ENCODE assay signal across 8 cellular contexts in genomic region chr18:69469444-69469919, GRCh38.
DNase-seq lines count a peak whose midpoint lies in the region; ATAC-seq and TF ChIP-seq lines count a peak whose summit lies in the region.

No MANE protein-coding gene starts in this region.

- peak; percentile 67 for TF ChIP-seq CTCF in LNCAP (IDR thresholded peaks at IDR 0.05)

- H3K36me3 Mint-ChIP-seq in natural killer cell treated with Interleukin-12 subunit alpha and Interleukin-12 subunit beta and Interleukin-15 and Interleukin-18, amount 100 ng/mL, for 72 hours: no peaks in the 10 kb centered on the region

- DNase-seq in activated CD8-positive, alpha-beta memory T cell treated with anti-CD3 and anti-CD28 coated beads, Interleukin-2, amount 50 U/mL, for 24 hours (ENCODE audit: extremely low read depth): peak; percentile 13
- DNase-seq in natural killer cell treated with Interleukin-12 subunit alpha and Interleukin-12 subunit beta and Interleukin-15 and Interleukin-18, amount 100 ng/mL, for 72 hours (ENCODE audit: low spot score): no peak
- DNase-seq in NCI-H187 (lab: John Stamatoyannopoulos, UW) (no peak), RPMI8226 (no peak)

- H3K4me1 Mint-ChIP-seq in natural killer cell treated with Interleukin-12 subunit alpha and Interleukin-12 subunit beta and Interleukin-15 and Interleukin-18, amount 100 ng/mL, for 72 hours (ENCODE audit: low read depth in 2 of 2): no peaks in the 10 kb centered on the region

- no peaks in the 10 kb centered on the region for H3K9me3 Mint-ChIP-seq in natural killer cell treated with Interleukin-12 subunit alpha and Interleukin-12 subunit beta and Interleukin-15 and Interleukin-18, amount 100 ng/mL, for 72 hours

- no peak overlapping the region for H3K4me3 Mint-ChIP-seq in natural killer cell treated with Interleukin-12 subunit alpha and Interleukin-12 subunit beta and Interleukin-15 and Interleukin-18, amount 100 ng/mL, for 72 hours

- ATAC-seq in GM18909 (IDR thresholded peaks at IDR 0.05; ENCODE audit: poor library complexity, unreplicated experiment) (peak; percentile 47), GM21447 (IDR thresholded peaks at IDR 0.05; ENCODE audit: unreplicated experiment) (no peak), HG03439 (IDR thresholded peaks at IDR 0.05; ENCODE audit: unreplicated experiment) (no peak)
- ATAC-seq in natural killer cell treated with Interleukin-12 subunit alpha and Interleukin-12 subunit beta and Interleukin-15 and Interleukin-18, amount 100 ng/mL, for 72 hours: peak; percentile 69 to 82

- H3K27me3 Mint-ChIP-seq in natural killer cell treated with Interleukin-12 subunit alpha and Interleukin-12 subunit beta and Interleukin-15 and Interleukin-18, amount 100 ng/mL, for 72 hours: peaks cover 0 to 6% of the 10 kb centered on the region in 2 donors

- H3K27ac Mint-ChIP-seq in natural killer cell treated with Interleukin-12 subunit alpha and Interleukin-12 subunit beta and Interleukin-15 and Interleukin-18, amount 100 ng/mL, for 72 hours: no peak overlapping the region

Comparison
In these comparisons a context has a peak if more than half of its experiments do, and no peak if none do; other contexts are left out.
1. ATAC-seq: peak in GM18909 (single experiment) and natural killer cell treated with Interleukin-12 subunit alpha and Interleukin-12 subunit beta and Interleukin-15 and Interleukin-18, amount 100 ng/mL, for 72 hours (2 of 2); none in GM21447 (single experiment) and HG03439 (single experiment).